ENCODE assay signal across 19 cellular contexts in genomic region chr18:56756971-56757370, GRCh38.
DNase-seq lines count a peak whose midpoint lies in the region; ATAC-seq, FAIRE-seq and TF ChIP-seq lines count a peak whose summit lies in the region.
"Had no signal": no experiment of that assay in that cellular context is flagged by ENCODE, and none has a peak within 500 bp of the region (broad histone marks: within the 10 kb centered on the region; RNA-seq: fewer than 3 reads in every experiment).

No MANE protein-coding gene starts in this region.

- POLR2A ChIA-PET in naive thymus-derived CD4-positive, alpha-beta T cell (lab: Charles Lee), result no interaction called here

- no peaks in the 10 kb centered on the region for H3K27me3 Mint-ChIP-seq in naive thymus-derived CD4-positive, alpha-beta T cell
- H3K27me3 Mint-ChIP-seq: naive B cell; progenitor cell of endocrine pancreas; stimulated activated naive B cell treated with anti-CD40 and anti-IgM and Interleukin-4, amounts not matched to agents 10 μg/mL and 1 μg/mL and 100 μg/mL, for 72 hours had no signal

- DNase-seq in DMS 273 treated with DMSO at 0.1 percent for 48 hours (lab: John Stamatoyannopoulos, UW), result peak; percentile 75
- DNase-seq in NCI-H524 (lab: John Stamatoyannopoulos, UW), result peak; percentile 91 to 96
- no peak for DNase-seq in bronchial epithelial cell (ENCODE audit: low read depth)
- DNase-seq in naive thymus-derived CD4-positive, alpha-beta T cell, result no peak
- no peak for DNase-seq in foreskin keratinocyte
- no peak for DNase-seq in NCI-H1930 (lab: John Stamatoyannopoulos, UW)
- DNase-seq: activated CD4-positive, alpha-beta T cell treated with anti-CD3 and anti-CD28 coated beads, Interleukin-2, amount 50 U/mL, for 4 hours; activated T-cell treated with anti-CD3 and anti-CD28 coated beads, Interleukin-2, amount 50 U/mL, for 4 hours; effector memory CD4-positive, alpha-beta T cell; MG63; naive B cell; NCI-H2081 treated with DMSO at 0.1 percent for 48 hours; stimulated activated CD4-positive, alpha-beta T cell treated with anti-CD3 and anti-CD28 coated beads, Interleukin-12 subunit alpha, Interleukin-12 subunit beta, amount 100 ng/mL, for 4 hours; stimulated activated naive B cell treated with anti-CD40 and anti-IgM and Interleukin-4, amounts not matched to agents 10 μg/mL and 1 μg/mL and 100 μg/mL, for 72 hours; T-helper 9 cell; transverse colon had no signal

- H3K36me3 Mint-ChIP-seq in naive thymus-derived CD4-positive, alpha-beta T cell, result peaks cover 6 to 44% (median 36%) of the 10 kb centered on the region in 5 donors

- no peaks in the 10 kb centered on the region for H3K9me3 ChIP-seq in naive thymus-derived CD4-positive, alpha-beta T cell (ENCODE audit: control insufficient read depth in 2 of 3, low read length in 3 of 3)
- H3K9me3 ChIP-seq: MG63 had no signal

- H3K4me1 ChIP-seq in naive thymus-derived CD4-positive, alpha-beta T cell (ENCODE audit: control insufficient read depth in 2 of 2, insufficient read depth in 2 of 2, low read length in 2 of 2), result no peaks in the 10 kb centered on the region
- no peaks in the 10 kb centered on the region for H3K4me1 ChIP-seq in foreskin keratinocyte
- H3K4me1 ChIP-seq: transverse colon had no signal

- no peak overlapping the region for H3K27ac ChIP-seq in naive thymus-derived CD4-positive, alpha-beta T cell (ENCODE audit: low read depth, low read length)
- no peak overlapping the region for H3K27ac ChIP-seq in foreskin keratinocyte
- H3K27ac ChIP-seq: transverse colon had no signal

- no peak overlapping the region for H3K27ac Mint-ChIP-seq in naive thymus-derived CD4-positive, alpha-beta T cell
- H3K27ac Mint-ChIP-seq: naive B cell; progenitor cell of endocrine pancreas; stimulated activated naive B cell treated with anti-CD40 and anti-IgM and Interleukin-4, amounts not matched to agents 10 μg/mL and 1 μg/mL and 100 μg/mL, for 72 hours had no signal

- H3K36me3 ChIP-seq in bronchial epithelial cell (ENCODE audit: control insufficient read depth, insufficient read depth, low read length), result no peaks in the 10 kb centered on the region
- H3K36me3 ChIP-seq in naive thymus-derived CD4-positive, alpha-beta T cell (ENCODE audit: control insufficient read depth in 2 of 3, insufficient read depth in 3 of 3, low read length in 3 of 3), result peaks cover 0 to 8% (median 0%) of the 10 kb centered on the region in 3 experiments
- H3K36me3 ChIP-seq: MG63 had no signal

- CTCF ChIA-PET in naive thymus-derived CD4-positive, alpha-beta T cell (lab: Charles Lee), result no interaction called here

- no peak overlapping the region for H3K4me3 Mint-ChIP-seq in naive thymus-derived CD4-positive, alpha-beta T cell
- H3K4me3 Mint-ChIP-seq: activated T-cell treated with anti-CD3 and anti-CD28 coated beads, Interleukin-2, amount 50 U/mL, for 4 hours; naive B cell; stimulated activated naive B cell treated with anti-CD40 and anti-IgM and Interleukin-4, amounts not matched to agents 10 μg/mL and 1 μg/mL and 100 μg/mL, for 72 hours had no signal

- intact Hi-C loops in naive thymus-derived CD4-positive, alpha-beta T cell (cut with micrococcal nuclease), result no loop called here

- no peaks in the 10 kb centered on the region for H3K27me3 ChIP-seq in bronchial epithelial cell (ENCODE audit: control insufficient read depth, insufficient read depth, low read length)
- H3K27me3 ChIP-seq in naive thymus-derived CD4-positive, alpha-beta T cell (ENCODE audit: control insufficient read depth in 2 of 2, insufficient read depth in 2 of 2, low read length in 2 of 2), result no peaks in the 10 kb centered on the region
- H3K27me3 ChIP-seq in foreskin keratinocyte, result no peaks in the 10 kb centered on the region
- H3K27me3 ChIP-seq: MG63, transverse colon had no signal

- FAIRE-seq in bronchial epithelial cell (lab: Jason Lieb, UNC), result peak; percentile 32

- TF ChIP-seq CTCF in bronchial epithelial cell (IDR thresholded peaks at IDR 0.05; ENCODE audit: insufficient read depth, low read length, severe bottlenecking) (no peak), foreskin keratinocyte (conservative IDR thresholded peaks at IDR 0.05) (no peak)

- no peaks in the 10 kb centered on the region for H3K9me3 Mint-ChIP-seq in naive thymus-derived CD4-positive, alpha-beta T cell
- H3K9me3 Mint-ChIP-seq: activated T-cell treated with anti-CD3 and anti-CD28 coated beads, Interleukin-2, amount 50 U/mL, for 4 hours had no signal

- peak; percentile 61 for ATAC-seq in naive thymus-derived CD4-positive, alpha-beta T cell
- ATAC-seq in foreskin keratinocyte (no peak), HG02870 (IDR thresholded peaks at IDR 0.05; ENCODE audit: unreplicated experiment) (no peak), GM21360 (IDR thresholded peaks at IDR 0.05; ENCODE audit: unreplicated experiment) (no peak)
- ATAC-seq: activated T-cell treated with anti-CD3 and anti-CD28 coated beads, Interleukin-2, amount 50 U/mL, for 4 hours; stimulated activated naive B cell treated with anti-CD40 and anti-IgM and Interleukin-4, amounts not matched to agents 10 μg/mL and 1 μg/mL and 100 μg/mL, for 72 hours had no signal

- no peak overlapping the region for H3K4me3 ChIP-seq in bronchial epithelial cell (ENCODE audit: low read depth, low read length)
- no peak overlapping the region for H3K4me3 ChIP-seq in naive thymus-derived CD4-positive, alpha-beta T cell (ENCODE audit: low read length)
- H3K4me3 ChIP-seq: MG63, transverse colon had no signal

- no peaks in the 10 kb centered on the region for H3K4me1 Mint-ChIP-seq in naive thymus-derived CD4-positive, alpha-beta T cell
- H3K4me1 Mint-ChIP-seq: naive B cell; stimulated activated naive B cell treated with anti-CD40 and anti-IgM and Interleukin-4, amounts not matched to agents 10 μg/mL and 1 μg/mL and 100 μg/mL, for 72 hours had no signal

Comparison
In these comparisons a context has a peak if more than half of its experiments do, and no peak if none do; other contexts are left out.
1. DNase-seq: peak in DMS 273 treated with DMSO at 0.1 percent for 48 hours (single experiment) and NCI-H524 (2 of 2); none in bronchial epithelial cell (single experiment), naive thymus-derived CD4-positive, alpha-beta T cell (0 of 9), foreskin keratinocyte (0 of 2) and NCI-H1930 (0 of 2).